22 cellular contexts compared by ENCODE assay signal in genomic region chr3:182484682-182485081, GRCh38.
"Had no signal": no experiment of that assay in that cellular context is flagged by ENCODE, and none has a peak within 500 bp of the region (broad histone marks: within the 10 kb centered on the region; RNA-seq: fewer than 3 reads in every experiment).

No MANE protein-coding gene starts in this region.

- H3K4me1 Mint-ChIP-seq: activated CD8-positive, alpha-beta memory T cell treated with anti-CD3 and anti-CD28 coated beads, Interleukin-2, amount 10 ng/mL, durations not matched to agents 7 days and 5 days; central memory CD8-positive, alpha-beta T cell; memory B cell had no signal

- H3K27ac Mint-ChIP-seq: activated CD8-positive, alpha-beta memory T cell treated with anti-CD3 and anti-CD28 coated beads, Interleukin-2, amount 10 ng/mL, durations not matched to agents 7 days and 5 days; activated naive CD4-positive, alpha-beta T cell treated with anti-CD3 and anti-CD28 coated beads, Interleukin-2, amount 50 U/mL, for 72 hours; activated T-cell treated with anti-CD3 and anti-CD28 coated beads, Interleukin-2, amount 50 U/mL, for 24 hours; memory B cell had no signal

- H3K4me1 ChIP-seq: gastrocnemius medialis, left ventricle myocardium inferior, upper lobe of right lung had no signal

- H3K36me3 ChIP-seq: gastrocnemius medialis, left ventricle myocardium inferior, suprapubic skin, upper lobe of right lung had no signal

- DNase-seq: activated CD4-positive, alpha-beta T cell treated with anti-CD3 and anti-CD28 coated beads, Interleukin-2, amount 50 U/mL, for 48 hours; activated CD8-positive, alpha-beta memory T cell treated with anti-CD3 and anti-CD28 coated beads, Interleukin-2, amount 10 ng/mL, durations not matched to agents 7 days and 5 days; activated effector memory CD4-positive, alpha-beta T cell treated with Interleukin-2 at 50 U/mL for 16 hours; activated T-cell treated with anti-CD3 and anti-CD28 coated beads, Interleukin-2, amount 50 U/mL, for 24 hours; amniotic stem cell; cortex of kidney; effector CD8-positive, alpha-beta T cell; gastrocnemius medialis; islet precursor cell; left ventricle myocardium inferior; stimulated activated CD4-positive, alpha-beta T cell treated with anti-CD3 and anti-CD28 coated beads, Interleukin-2, amount 100 ng/mL, for 48 hours; stimulated activated CD8-positive, alpha-beta memory T cell treated with anti-CD3 and anti-CD28 coated beads, Interleukin-4, amount 100 ng/mL, for 48 hours; stimulated activated naive CD8-positive, alpha-beta T cell treated with anti-CD3 and anti-CD28 coated beads, Interleukin-15, Interleukin-2, amounts not matched to agents 100 U/mL and 50 U/mL, for 24 hours; upper lobe of right lung had no signal

- H3K4me3 Mint-ChIP-seq: activated CD8-positive, alpha-beta memory T cell treated with anti-CD3 and anti-CD28 coated beads, Interleukin-2, amount 10 ng/mL, durations not matched to agents 7 days and 5 days; activated T-cell treated with anti-CD3 and anti-CD28 coated beads, Interleukin-2, amount 50 U/mL, for 24 hours; brain; central memory CD8-positive, alpha-beta T cell; memory B cell; nephron had no signal

- H3K27ac ChIP-seq: epithelial cell of prostate, gastrocnemius medialis, left ventricle myocardium inferior, upper lobe of right lung had no signal

- H3K4me3 ChIP-seq: gastrocnemius medialis, left ventricle myocardium inferior, suprapubic skin, upper lobe of right lung had no signal

- H3K9me3 ChIP-seq: gastrocnemius medialis, left ventricle myocardium inferior, suprapubic skin, upper lobe of right lung had no signal

- H3K36me3 Mint-ChIP-seq: activated CD8-positive, alpha-beta memory T cell treated with anti-CD3 and anti-CD28 coated beads, Interleukin-2, amount 10 ng/mL, durations not matched to agents 7 days and 5 days; activated naive CD4-positive, alpha-beta T cell treated with anti-CD3 and anti-CD28 coated beads, Interleukin-2, amount 50 U/mL, for 72 hours; brain; memory B cell had no signal

- ATAC-seq: activated CD4-positive, CD25-positive, alpha-beta regulatory T cell treated with anti-CD3 and anti-CD28 coated beads, Interleukin-2, amount 50 U/mL, for 24 hours; activated CD8-positive, alpha-beta memory T cell treated with anti-CD3 and anti-CD28 coated beads, Interleukin-2, amount 10 ng/mL, durations not matched to agents 7 days and 5 days; activated naive CD4-positive, alpha-beta T cell treated with anti-CD3 and anti-CD28 coated beads, Interleukin-2, amount 50 U/mL, for 72 hours; gastrocnemius medialis; stimulated activated naive CD8-positive, alpha-beta T cell treated with anti-CD3 and anti-CD28 coated beads, Interleukin-15, Interleukin-2, amounts not matched to agents 100 U/mL and 50 U/mL, for 24 hours; upper lobe of right lung had no signal

- H3K9me3 Mint-ChIP-seq: activated naive CD4-positive, alpha-beta T cell treated with anti-CD3 and anti-CD28 coated beads, Interleukin-2, amount 50 U/mL, for 72 hours; activated T-cell treated with anti-CD3 and anti-CD28 coated beads, Interleukin-2, amount 50 U/mL, for 24 hours; memory B cell; nephron had no signal

- H3K27me3 Mint-ChIP-seq: activated CD8-positive, alpha-beta memory T cell treated with anti-CD3 and anti-CD28 coated beads, Interleukin-2, amount 10 ng/mL, durations not matched to agents 7 days and 5 days; brain; central memory CD8-positive, alpha-beta T cell; memory B cell had no signal

- H3K27me3 ChIP-seq: gastrocnemius medialis, suprapubic skin, upper lobe of right lung had no signal
